ENCODE assay signal across 8 cellular contexts in the genomic region with DNA sequence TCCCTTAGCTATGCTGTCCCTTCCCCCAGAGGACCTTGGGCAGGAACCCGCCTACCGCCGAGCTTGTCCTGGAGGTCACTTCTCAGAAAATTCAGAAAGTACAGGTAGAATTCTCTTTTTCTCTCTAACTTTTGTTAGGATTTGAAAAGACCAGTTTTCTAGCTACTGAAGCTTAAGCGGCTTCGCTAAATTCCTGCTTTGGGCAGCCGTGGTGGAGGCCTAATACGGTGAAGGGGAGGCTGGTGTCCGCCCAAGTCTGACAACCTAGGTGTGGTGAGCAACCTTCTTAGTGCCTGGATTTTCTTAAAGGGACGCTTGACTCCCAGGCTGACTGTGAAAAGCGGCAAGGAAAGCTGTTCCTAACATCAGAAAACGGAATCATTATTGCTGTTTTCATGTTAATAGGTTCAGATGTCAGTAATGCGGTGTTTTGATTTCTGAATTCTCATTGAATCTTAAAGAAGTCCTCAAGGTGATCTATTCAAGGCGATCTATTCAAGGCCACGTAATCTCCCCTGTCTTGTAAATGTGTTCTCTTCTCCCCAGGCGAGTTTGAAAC. TPM values are rescaled to one million over a fixed set of nuclear protein-coding genes. Genes with fewer than 3 reads are reported as not detected.
DNase-seq lines count a peak whose midpoint lies in the region; ATAC-seq and TF ChIP-seq lines count a peak whose summit lies in the region.

No MANE protein-coding gene starts in this region.

- intact Hi-C loops in activated T-helper 2 cell treated with anti-CD3 and anti-CD28 coated beads, Interferon-gamma antibody, Interleukin-2, Interleukin-4, amounts not matched to agents 10 μg/mL and 5 μg/mL and 100 μg/mL, durations not matched to agents 14 hours and 24 hours and 36 hours (cut with micrococcal nuclease) = no loop called here

- peak; percentile 77 for DNase-seq in GM23338 (ENCODE audit: low spot score)
- DNase-seq in activated T-helper 2 cell treated with anti-CD3 and anti-CD28 coated beads, Interferon-gamma antibody, Interleukin-2, Interleukin-4, amounts not matched to agents 10 μg/mL and 5 μg/mL and 100 μg/mL, durations not matched to agents 14 hours and 24 hours and 36 hours (ENCODE audit: low spot score) = no peak
- no peak for DNase-seq in iPS DF 6.9 (ENCODE audit: low read depth, low spot score)
- DNase-seq in smooth muscle cell (lab: John Stamatoyannopoulos, UW; ENCODE audit: unreplicated experiment) = no peak
- no peak for DNase-seq in NCI-H1436 treated with DMSO at 0.1 percent for 48 hours (lab: John Stamatoyannopoulos, UW)
- no peak for DNase-seq in mucosa of gallbladder (ENCODE audit: low spot score)
- DNase-seq in NCI-H1436 (lab: John Stamatoyannopoulos, UW) = no peak

- no peaks in the 10 kb centered on the region for H3K9me3 ChIP-seq in iPS DF 6.9 (ENCODE audit: control insufficient read depth, insufficient read depth, low read length)
- no peaks in the 10 kb centered on the region for H3K9me3 ChIP-seq in smooth muscle cell (replicated peaks; ENCODE audit: low read depth)

- H4K20me1 ChIP-seq in GM23338 (replicated peaks; ENCODE audit: insufficient read depth) (peaks cover 17% of the 10 kb centered on the region), smooth muscle cell (ENCODE audit: low read depth) (no peaks in the 10 kb centered on the region)

- H3K4me3 ChIP-seq in GM23338 (peak overlapping the region; percentile 65), iPS DF 6.9 (ENCODE audit: low read length) (peak overlapping the region; percentile 83), smooth muscle cell (peak overlapping the region; percentile 63)

- no peak for TF ChIP-seq CTCF in 22Rv1 (IDR thresholded peaks at IDR 0.05)
- TF ChIP-seq CTCF in GM23338 (conservative IDR thresholded peaks at IDR 0.05; ENCODE audit: low read depth in 2 of 2) = no peak
- TF ChIP-seq CTCF in smooth muscle cell (IDR thresholded peaks at IDR 0.05; ENCODE audit: borderline replicate concordance, insufficient read depth, poor library complexity, severe bottlenecking) = no peak

- H3K9me3 Mint-ChIP-seq in GM23338 = no peaks in the 10 kb centered on the region
- H3K9me3 Mint-ChIP-seq in activated T-helper 2 cell treated with anti-CD3 and anti-CD28 coated beads, Interferon-gamma antibody, Interleukin-2, Interleukin-4, amounts not matched to agents 10 μg/mL and 5 μg/mL and 100 μg/mL, durations not matched to agents 14 hours and 24 hours and 36 hours = no peaks in the 10 kb centered on the region

- H3K27ac ChIP-seq in 22Rv1 = peak overlapping the region; percentile 89
- H3K27ac ChIP-seq in GM23338 (ENCODE audit: low read depth) = peak overlapping the region; percentile 98
- H3K27ac ChIP-seq in iPS DF 6.9 (ENCODE audit: low read length) = no peak overlapping the region
- H3K27ac ChIP-seq in smooth muscle cell (ENCODE audit: low read depth) = peak overlapping the region; percentile 8

- no peaks in the 10 kb centered on the region for H3K9me2 ChIP-seq in GM23338 (ENCODE audit: insufficient read depth)

- no CpG with 5 or more reads among the region's 15 CpGs for WGBS in iPS DF 6.9 (ENCODE audit: insufficient coverage, insufficient read length)
- 5% methylated on average over 15 of the region's 15 CpGs for WGBS in smooth muscle cell (ENCODE audit: low lambda C conversion rate)

- H3K4me2 ChIP-seq in GM23338 (peak overlapping the region; percentile 72), smooth muscle cell (peak overlapping the region; percentile 86)

- no peaks in the 10 kb centered on the region for H3K27me3 ChIP-seq in GM23338 (ENCODE audit: insufficient read depth)
- H3K27me3 ChIP-seq in iPS DF 6.9 (ENCODE audit: control insufficient read depth, insufficient read depth, low read length) = no peaks in the 10 kb centered on the region
- H3K27me3 ChIP-seq in smooth muscle cell (ENCODE audit: low read depth) = peaks cover 17% of the 10 kb centered on the region

- H3K36me3 Mint-ChIP-seq in GM23338 (ENCODE audit: low read depth) = peaks cover 37% of the 10 kb centered on the region
- H3K36me3 Mint-ChIP-seq in activated T-helper 2 cell treated with anti-CD3 and anti-CD28 coated beads, Interferon-gamma antibody, Interleukin-2, Interleukin-4, amounts not matched to agents 10 μg/mL and 5 μg/mL and 100 μg/mL, durations not matched to agents 14 hours and 24 hours and 36 hours (ENCODE audit: low read depth) = no peaks in the 10 kb centered on the region

- peak overlapping the region; percentile 78 for H3K4me3 Mint-ChIP-seq in GM23338
- peak overlapping the region; percentile 66 for H3K4me3 Mint-ChIP-seq in activated T-helper 2 cell treated with anti-CD3 and anti-CD28 coated beads, Interferon-gamma antibody, Interleukin-2, Interleukin-4, amounts not matched to agents 10 μg/mL and 5 μg/mL and 100 μg/mL, durations not matched to agents 14 hours and 24 hours and 36 hours (ENCODE audit: low read depth)

- no peak overlapping the region for H3K9ac ChIP-seq in smooth muscle cell (ENCODE audit: low read depth)

- H3F3A ChIP-seq in GM23338 (replicated peaks; ENCODE audit: low read depth) (peaks cover 22% of the 10 kb centered on the region), smooth muscle cell (ENCODE audit: low read depth) (no peaks in the 10 kb centered on the region)

- H3K4me1 Mint-ChIP-seq in GM23338 = peaks cover 35% of the 10 kb centered on the region
- peaks cover 8% of the 10 kb centered on the region for H3K4me1 Mint-ChIP-seq in activated T-helper 2 cell treated with anti-CD3 and anti-CD28 coated beads, Interferon-gamma antibody, Interleukin-2, Interleukin-4, amounts not matched to agents 10 μg/mL and 5 μg/mL and 100 μg/mL, durations not matched to agents 14 hours and 24 hours and 36 hours (ENCODE audit: low read depth)

- H3K36me3 ChIP-seq in GM23338 (ENCODE audit: insufficient read depth) = no peaks in the 10 kb centered on the region
- no peaks in the 10 kb centered on the region; the same call in 1 of the 2 replicates for H3K36me3 ChIP-seq in iPS DF 6.9 (ENCODE audit: control insufficient read depth, insufficient read depth, low read length)
- no peaks in the 10 kb centered on the region for H3K36me3 ChIP-seq in smooth muscle cell (ENCODE audit: low read depth)

- H3K4me1 ChIP-seq in GM23338 (ENCODE audit: insufficient read depth) = peaks cover 38% of the 10 kb centered on the region
- peaks cover 3% of the 10 kb centered on the region; the same call in 1 of the 2 replicates for H3K4me1 ChIP-seq in iPS DF 6.9 (ENCODE audit: control insufficient read depth, insufficient read depth, low read length)
- no peaks in the 10 kb centered on the region for H3K4me1 ChIP-seq in smooth muscle cell (ENCODE audit: low read depth)

- no peak overlapping the region for H2AFZ ChIP-seq in GM23338
- H2AFZ ChIP-seq in smooth muscle cell (ENCODE audit: low read depth) = peak overlapping the region; percentile 22

- H3K79me2 ChIP-seq in GM23338 (replicated peaks; ENCODE audit: insufficient read depth) = peaks cover 47% of the 10 kb centered on the region
- H3K79me2 ChIP-seq in smooth muscle cell (ENCODE audit: low read depth) = peaks cover 10% of the 10 kb centered on the region

- H3K27ac Mint-ChIP-seq in GM23338 = peak overlapping the region; percentile 44
- no peak overlapping the region for H3K27ac Mint-ChIP-seq in activated T-helper 2 cell treated with anti-CD3 and anti-CD28 coated beads, Interferon-gamma antibody, Interleukin-2, Interleukin-4, amounts not matched to agents 10 μg/mL and 5 μg/mL and 100 μg/mL, durations not matched to agents 14 hours and 24 hours and 36 hours

- peaks cover 11% of the 10 kb centered on the region for H3K27me3 Mint-ChIP-seq in GM23338 (ENCODE audit: insufficient read depth, low read depth, poor library complexity)
- peaks cover 42% of the 10 kb centered on the region for H3K27me3 Mint-ChIP-seq in activated T-helper 2 cell treated with anti-CD3 and anti-CD28 coated beads, Interferon-gamma antibody, Interleukin-2, Interleukin-4, amounts not matched to agents 10 μg/mL and 5 μg/mL and 100 μg/mL, durations not matched to agents 14 hours and 24 hours and 36 hours (ENCODE audit: low read depth)

- ATAC-seq in GM23338 = peak; percentile 51

TF ChIP-seq in GM23338, 12 proteins besides CTCF, POLR2A, EP300 and RAD21:
- TF ChIP-seq CREB1 (CRISPR knock-in tag; IDR thresholded peaks at IDR 0.05; ENCODE audit: low read depth) = no peak
- peak; percentile 82 for TF ChIP-seq NANOG (IDR thresholded peaks at IDR 0.05; ENCODE audit: borderline replicate concordance)
TF ChIP-seq in GM23338: peak in this region for 1.

RNA-seq across cellular contexts. Expression of a gene that starts 0.8 kb away (rescaled TPM):
- total RNA-seq in GM23338 (2014; rRNA removed; shearing (Covaris generic)) = 48.6 and 54.3 TPM in 2 replicates
- polyA plus RNA-seq in GM23338 (2016; fragmentation: Nextera tagmentation; extraction: Ambion mirVana) (16.9 and 24.3 TPM in 2 replicates), smooth muscle cell (0.42 and 1.5 TPM in 2 replicates)
- total RNA-seq in activated T-helper 2 cell treated with anti-CD3 and anti-CD28 coated beads, Interferon-gamma antibody, Interleukin-2, Interleukin-4, amounts not matched to agents 10 μg/mL and 5 μg/mL and 100 μg/mL, durations not matched to agents 14 hours and 24 hours and 36 hours = 1.4 and 1.7 TPM in 2 replicates
- total RNA-seq in smooth muscle cell (4.5 and 5.8 TPM in 2 replicates), mucosa of gallbladder (75.6 TPM)
